ENCODE assay signal across 1 cellular context in genomic region chr6:81752969-81753708, GRCh38.
TF ChIP-seq lines count a peak whose summit lies in the region.

No MANE protein-coding gene starts in this region.

TF ChIP-seq in HepG2, 621 proteins besides CTCF, POLR2A, EP300 and RAD21 (continued from another document):
- no peak; the same call in 1 of the 2 replicates for TF ChIP-seq ZBTB44 (CRISPR knock-in tag; IDR thresholded peaks at IDR 0.05)
- no peak for TF ChIP-seq HMGXB3 (CRISPR knock-in tag; IDR thresholded peaks at IDR 0.05; ENCODE audit: borderline replicate concordance)
- TF ChIP-seq ZNF569 (CRISPR knock-in tag; IDR thresholded peaks at IDR 0.05; ENCODE audit: borderline replicate concordance): peak; percentile 83; the same call in 1 of the 2 replicates
- peak; percentile 68 for TF ChIP-seq ZFY (CRISPR knock-in tag; IDR thresholded peaks at IDR 0.05)
- TF ChIP-seq HNRNPL (IDR thresholded peaks at IDR 0.05; ENCODE audit: low read depth, low read length): 0 out of 2 replicates have a peak, but pooled peaks have one; percentile 11
- peak; percentile 71; the same call in 1 of the 2 replicates for TF ChIP-seq ZNF703 (CRISPR knock-in tag; IDR thresholded peaks at IDR 0.05; ENCODE audit: borderline replicate concordance)
- no peak for TF ChIP-seq STAT5B (CRISPR knock-in tag; IDR thresholded peaks at IDR 0.05)
- peak; percentile 54; the same call in 1 of the 2 replicates for TF ChIP-seq SOX5 (CRISPR knock-in tag; IDR thresholded peaks at IDR 0.05; ENCODE audit: borderline replicate concordance)
- TF ChIP-seq NR2C2 (CRISPR knock-in tag; IDR thresholded peaks at IDR 0.05; ENCODE audit: borderline replicate concordance): peak; percentile 62; the same call in 1 of the 2 replicates
- peak; percentile 31 for TF ChIP-seq ZNF18 (CRISPR knock-in tag; IDR thresholded peaks at IDR 0.05; ENCODE audit: insufficient replicate concordance)
- peak; percentile 62; the same call in 1 of the 2 replicates for TF ChIP-seq ZNF747 (CRISPR knock-in tag; IDR thresholded peaks at IDR 0.05; ENCODE audit: borderline replicate concordance)
- peak; percentile 91 for TF ChIP-seq ZNF253 (CRISPR knock-in tag; IDR thresholded peaks at IDR 0.05; ENCODE audit: borderline replicate concordance)
- TF ChIP-seq ZNF567 (CRISPR knock-in tag; IDR thresholded peaks at IDR 0.05; ENCODE audit: borderline replicate concordance): no peak
- TF ChIP-seq ZNF3 (CRISPR knock-in tag; IDR thresholded peaks at IDR 0.05): no peak; the same call in 1 of the 2 replicates
- peak; percentile 76; the same call in 1 of the 2 replicates for TF ChIP-seq ARID5B (CRISPR knock-in tag; IDR thresholded peaks at IDR 0.05)
- peak; percentile 79; the same call in 1 of the 2 replicates for TF ChIP-seq ZNF704 (CRISPR knock-in tag; IDR thresholded peaks at IDR 0.05; ENCODE audit: borderline replicate concordance)
- peak; percentile 56; the same call in 1 of the 2 replicates for TF ChIP-seq GATAD1 (CRISPR knock-in tag; IDR thresholded peaks at IDR 0.05)
- TF ChIP-seq MAZ (IDR thresholded peaks at IDR 0.05; ENCODE audit: borderline replicate concordance, low read depth, low read length): no peak; the same call in 1 of the 2 replicates
- peak; percentile 41 for TF ChIP-seq MAZ (CRISPR knock-in tag; IDR thresholded peaks at IDR 0.05; ENCODE audit: low read depth)
- no peak for TF ChIP-seq ZNF160 (CRISPR knock-in tag; IDR thresholded peaks at IDR 0.05)
- no peak for TF ChIP-seq ZNF577 (CRISPR knock-in tag; IDR thresholded peaks at IDR 0.05; ENCODE audit: borderline replicate concordance, low read depth)
- no peak for TF ChIP-seq MBD4 (IDR thresholded peaks at IDR 0.05; ENCODE audit: borderline replicate concordance, low read length)
- TF ChIP-seq KLF16 (CRISPR knock-in tag; IDR thresholded peaks at IDR 0.05): peak in 1 of 2 experiments; percentile 53; a peak in 1 of 4 replicates
- no peak for TF ChIP-seq ZNF326 (CRISPR knock-in tag; IDR thresholded peaks at IDR 0.05; ENCODE audit: borderline replicate concordance)
- peak; percentile 86 for TF ChIP-seq TFDP2 (CRISPR knock-in tag; IDR thresholded peaks at IDR 0.05)
